ENCODE assay signal across 18 cellular contexts in the genomic region with DNA sequence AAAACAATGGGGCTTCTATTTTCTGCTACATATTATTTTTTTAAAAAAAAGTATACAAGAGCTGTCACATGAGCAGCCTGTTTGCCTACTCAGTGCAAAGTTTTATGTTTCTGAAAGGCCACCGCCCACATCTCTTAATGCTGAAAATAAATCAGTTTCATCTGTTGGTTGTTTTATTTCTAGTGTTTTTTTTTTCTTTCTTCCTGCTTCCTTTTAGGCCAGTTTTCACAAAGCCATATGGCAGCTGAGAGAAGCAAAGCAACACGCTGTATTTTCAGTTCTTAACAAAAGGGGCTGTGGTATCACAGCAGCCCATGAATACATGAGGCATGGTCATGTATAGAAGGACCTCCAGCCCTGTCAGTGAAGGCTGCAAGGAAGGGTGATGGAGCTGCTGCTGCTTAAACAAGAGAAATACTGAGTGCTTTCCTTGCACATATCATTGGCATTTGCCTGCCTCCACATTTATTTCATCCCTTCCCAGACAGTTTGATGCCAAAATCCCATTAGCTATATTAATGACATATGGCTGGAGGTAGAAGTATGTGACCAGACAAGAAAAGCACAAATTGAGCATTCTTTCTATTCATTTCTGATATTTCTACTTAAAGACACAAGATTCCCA.
DNase-seq lines count a peak whose midpoint lies in the region; ATAC-seq, FAIRE-seq and TF ChIP-seq lines count a peak whose summit lies in the region.
"Had no signal": no experiment of that assay in that cellular context is flagged by ENCODE, and none has a peak within 500 bp of the region (broad histone marks: within the 10 kb centered on the region; RNA-seq: fewer than 3 reads in every experiment).

No MANE protein-coding gene starts in this region.

- no peak overlapping the region for H2AFZ ChIP-seq in GM23338

- H3F3A ChIP-seq in GM23338 (replicated peaks; ENCODE audit: low read depth): no peaks in the 10 kb centered on the region

- H3K4me1 ChIP-seq in thoracic aorta (ENCODE audit: control insufficient read depth in 1 of 2, low read depth in 2 of 2) (peaks cover 10 to 13% of the 10 kb centered on the region in 2 donors), GM23338 (ENCODE audit: insufficient read depth) (peaks cover 3% of the 10 kb centered on the region; the same call in 1 of the 2 replicates)

- no peak for TF ChIP-seq POLR2A in H54 (IDR thresholded peaks at IDR 0.05; ENCODE audit: low read depth, low read length)

- H3K36me3 Mint-ChIP-seq in glutamatergic neuron (ENCODE audit: unreplicated experiment) (peaks cover 4% of the 10 kb centered on the region), GM23338 (ENCODE audit: low read depth) (no peaks in the 10 kb centered on the region; the same call in 2 of the 3 replicates)
- H3K36me3 Mint-ChIP-seq: IgD-negative memory B cell had no signal

- H3K4me2 ChIP-seq in GM23338: no peak overlapping the region

- H3K36me3 ChIP-seq in thoracic aorta (no peaks in the 10 kb centered on the region), GM23338 (ENCODE audit: insufficient read depth) (no peaks in the 10 kb centered on the region)
- H3K36me3 ChIP-seq: gastroesophageal sphincter, transverse colon had no signal

- peak overlapping the region; percentile 18 for H3K27ac Mint-ChIP-seq in glutamatergic neuron (ENCODE audit: unreplicated experiment)
- H3K27ac Mint-ChIP-seq in GM23338: no peak overlapping the region
- H3K27ac Mint-ChIP-seq: IgD-negative memory B cell had no signal

- H3K27me3 Mint-ChIP-seq in glutamatergic neuron (ENCODE audit: unreplicated experiment) (peaks cover 4% of the 10 kb centered on the region), GM23338 (ENCODE audit: insufficient read depth, low read depth, poor library complexity) (no peaks in the 10 kb centered on the region)
- H3K27me3 Mint-ChIP-seq: IgD-negative memory B cell had no signal

- H3K9me2 ChIP-seq in GM23338 (ENCODE audit: insufficient read depth): no peaks in the 10 kb centered on the region

- H4K20me1 ChIP-seq in GM23338 (replicated peaks; ENCODE audit: insufficient read depth): no peaks in the 10 kb centered on the region

- DNase-seq in HFF-Myc (ENCODE audit: extremely low read depth, low read depth): peak; percentile 86
- DNase-seq in glutamatergic neuron: no peak
- no peak for DNase-seq in thoracic aorta (ENCODE audit: low spot score)
- no peak for DNase-seq in NCI-H510A (lab: John Stamatoyannopoulos, UW)
- no peak for DNase-seq in GM23338 (ENCODE audit: low spot score)
- DNase-seq in H54 (ENCODE audit: insufficient read length, low spot score): no peak
- DNase-seq: activated gamma-delta T cell; GDM1; NCI-H1092 treated with DMSO at 0.1 percent for 48 hours; NCI-H345; stimulated activated CD4-positive, alpha-beta T cell treated with anti-CD3 and anti-CD28 coated beads, Interleukin-1b, Interleukin-23, amount 100 ng/mL, for 48 hours; transverse colon had no signal

- H3K27ac ChIP-seq in thoracic aorta (no peak overlapping the region), GM23338 (ENCODE audit: low read depth) (no peak overlapping the region)
- H3K27ac ChIP-seq: transverse colon had no signal

- FAIRE-seq in H54 (lab: Jason Lieb, UNC): no peak
- FAIRE-seq: astrocyte, islet of Langerhans had no signal

- no peaks in the 10 kb centered on the region for H3K9me3 ChIP-seq in thoracic aorta
- H3K9me3 ChIP-seq: gastroesophageal sphincter, transverse colon had no signal

- H3K4me1 Mint-ChIP-seq in glutamatergic neuron (ENCODE audit: low read depth, unreplicated experiment) (peaks cover 17% of the 10 kb centered on the region), GM23338 (no peaks in the 10 kb centered on the region)
- H3K4me1 Mint-ChIP-seq: IgD-negative memory B cell had no signal

- H3K4me3 ChIP-seq in HFF-Myc (replicated peaks; ENCODE audit: low read depth, low read length): peak overlapping the region; percentile 2; the same call in 1 of the 2 replicates
- peak overlapping the region; percentile 9 for H3K4me3 ChIP-seq in thoracic aorta
- H3K4me3 ChIP-seq in GM23338: no peak overlapping the region
- H3K4me3 ChIP-seq: gastroesophageal sphincter, transverse colon had no signal

- peaks cover 9% of the 10 kb centered on the region for H3K9me3 Mint-ChIP-seq in glutamatergic neuron (ENCODE audit: unreplicated experiment)
- H3K9me3 Mint-ChIP-seq in GM23338: peaks cover 3% of the 10 kb centered on the region; the same call in 2 of the 3 replicates

- no peaks in the 10 kb centered on the region for H3K79me2 ChIP-seq in GM23338 (replicated peaks; ENCODE audit: insufficient read depth)

- TF ChIP-seq CTCF in HFF-Myc (IDR thresholded peaks at IDR 0.05; ENCODE audit: low read depth, low read length, missing control alignments) (no peak), glutamatergic neuron (IDR thresholded peaks at IDR 0.05; ENCODE audit: partially characterized antibody, unreplicated experiment) (no peak), thoracic aorta (IDR thresholded peaks at IDR 0.05) (no peak), GM23338 (conservative IDR thresholded peaks at IDR 0.05; ENCODE audit: low read depth in 2 of 2) (no peak)

- ATAC-seq in SK-N-SH treated with all-trans-retinoic acid at 6 μM for 48 hours (peak; percentile 91), thoracic aorta (ENCODE audit: insufficient number of reproducible peaks, low FRiP score, low read depth) (no peak), GM19467 (IDR thresholded peaks at IDR 0.05; ENCODE audit: unreplicated experiment) (no peak), GM23338 (no peak)
- ATAC-seq: gastroesophageal sphincter had no signal

- no peak overlapping the region for H3K4me3 Mint-ChIP-seq in glutamatergic neuron (ENCODE audit: unreplicated experiment)
- H3K4me3 Mint-ChIP-seq in GM23338: no peak overlapping the region
- H3K4me3 Mint-ChIP-seq: IgD-negative memory B cell had no signal

- H3K27me3 ChIP-seq in thoracic aorta (replicated peaks; ENCODE audit: insufficient read depth) (no peaks in the 10 kb centered on the region), GM23338 (ENCODE audit: insufficient read depth) (no peaks in the 10 kb centered on the region)
- H3K27me3 ChIP-seq: gastroesophageal sphincter, transverse colon had no signal

TF ChIP-seq in SK-N-SH treated with all-trans-retinoic acid at 6 μM for 48 hours, 23 proteins besides CTCF, POLR2A, EP300 and RAD21:
- TF ChIP-seq ISL1 (CRISPR knock-in tag; IDR thresholded peaks at IDR 0.05) (peak; percentile 84), CSRNP3 (CRISPR knock-in tag; IDR thresholded peaks at IDR 0.05) (no peak)

TF ChIP-seq in GM23338, 12 proteins besides CTCF, POLR2A, EP300 and RAD21 (continues in another document):
- TF ChIP-seq EZH2phosphoT487 (IDR thresholded peaks at IDR 0.05; ENCODE audit: unreplicated experiment): no peak
- TF ChIP-seq EZH2 (IDR thresholded peaks at IDR 0.05; ENCODE audit: low read depth, unreplicated experiment): no peak
- TF ChIP-seq, protein P1, sequence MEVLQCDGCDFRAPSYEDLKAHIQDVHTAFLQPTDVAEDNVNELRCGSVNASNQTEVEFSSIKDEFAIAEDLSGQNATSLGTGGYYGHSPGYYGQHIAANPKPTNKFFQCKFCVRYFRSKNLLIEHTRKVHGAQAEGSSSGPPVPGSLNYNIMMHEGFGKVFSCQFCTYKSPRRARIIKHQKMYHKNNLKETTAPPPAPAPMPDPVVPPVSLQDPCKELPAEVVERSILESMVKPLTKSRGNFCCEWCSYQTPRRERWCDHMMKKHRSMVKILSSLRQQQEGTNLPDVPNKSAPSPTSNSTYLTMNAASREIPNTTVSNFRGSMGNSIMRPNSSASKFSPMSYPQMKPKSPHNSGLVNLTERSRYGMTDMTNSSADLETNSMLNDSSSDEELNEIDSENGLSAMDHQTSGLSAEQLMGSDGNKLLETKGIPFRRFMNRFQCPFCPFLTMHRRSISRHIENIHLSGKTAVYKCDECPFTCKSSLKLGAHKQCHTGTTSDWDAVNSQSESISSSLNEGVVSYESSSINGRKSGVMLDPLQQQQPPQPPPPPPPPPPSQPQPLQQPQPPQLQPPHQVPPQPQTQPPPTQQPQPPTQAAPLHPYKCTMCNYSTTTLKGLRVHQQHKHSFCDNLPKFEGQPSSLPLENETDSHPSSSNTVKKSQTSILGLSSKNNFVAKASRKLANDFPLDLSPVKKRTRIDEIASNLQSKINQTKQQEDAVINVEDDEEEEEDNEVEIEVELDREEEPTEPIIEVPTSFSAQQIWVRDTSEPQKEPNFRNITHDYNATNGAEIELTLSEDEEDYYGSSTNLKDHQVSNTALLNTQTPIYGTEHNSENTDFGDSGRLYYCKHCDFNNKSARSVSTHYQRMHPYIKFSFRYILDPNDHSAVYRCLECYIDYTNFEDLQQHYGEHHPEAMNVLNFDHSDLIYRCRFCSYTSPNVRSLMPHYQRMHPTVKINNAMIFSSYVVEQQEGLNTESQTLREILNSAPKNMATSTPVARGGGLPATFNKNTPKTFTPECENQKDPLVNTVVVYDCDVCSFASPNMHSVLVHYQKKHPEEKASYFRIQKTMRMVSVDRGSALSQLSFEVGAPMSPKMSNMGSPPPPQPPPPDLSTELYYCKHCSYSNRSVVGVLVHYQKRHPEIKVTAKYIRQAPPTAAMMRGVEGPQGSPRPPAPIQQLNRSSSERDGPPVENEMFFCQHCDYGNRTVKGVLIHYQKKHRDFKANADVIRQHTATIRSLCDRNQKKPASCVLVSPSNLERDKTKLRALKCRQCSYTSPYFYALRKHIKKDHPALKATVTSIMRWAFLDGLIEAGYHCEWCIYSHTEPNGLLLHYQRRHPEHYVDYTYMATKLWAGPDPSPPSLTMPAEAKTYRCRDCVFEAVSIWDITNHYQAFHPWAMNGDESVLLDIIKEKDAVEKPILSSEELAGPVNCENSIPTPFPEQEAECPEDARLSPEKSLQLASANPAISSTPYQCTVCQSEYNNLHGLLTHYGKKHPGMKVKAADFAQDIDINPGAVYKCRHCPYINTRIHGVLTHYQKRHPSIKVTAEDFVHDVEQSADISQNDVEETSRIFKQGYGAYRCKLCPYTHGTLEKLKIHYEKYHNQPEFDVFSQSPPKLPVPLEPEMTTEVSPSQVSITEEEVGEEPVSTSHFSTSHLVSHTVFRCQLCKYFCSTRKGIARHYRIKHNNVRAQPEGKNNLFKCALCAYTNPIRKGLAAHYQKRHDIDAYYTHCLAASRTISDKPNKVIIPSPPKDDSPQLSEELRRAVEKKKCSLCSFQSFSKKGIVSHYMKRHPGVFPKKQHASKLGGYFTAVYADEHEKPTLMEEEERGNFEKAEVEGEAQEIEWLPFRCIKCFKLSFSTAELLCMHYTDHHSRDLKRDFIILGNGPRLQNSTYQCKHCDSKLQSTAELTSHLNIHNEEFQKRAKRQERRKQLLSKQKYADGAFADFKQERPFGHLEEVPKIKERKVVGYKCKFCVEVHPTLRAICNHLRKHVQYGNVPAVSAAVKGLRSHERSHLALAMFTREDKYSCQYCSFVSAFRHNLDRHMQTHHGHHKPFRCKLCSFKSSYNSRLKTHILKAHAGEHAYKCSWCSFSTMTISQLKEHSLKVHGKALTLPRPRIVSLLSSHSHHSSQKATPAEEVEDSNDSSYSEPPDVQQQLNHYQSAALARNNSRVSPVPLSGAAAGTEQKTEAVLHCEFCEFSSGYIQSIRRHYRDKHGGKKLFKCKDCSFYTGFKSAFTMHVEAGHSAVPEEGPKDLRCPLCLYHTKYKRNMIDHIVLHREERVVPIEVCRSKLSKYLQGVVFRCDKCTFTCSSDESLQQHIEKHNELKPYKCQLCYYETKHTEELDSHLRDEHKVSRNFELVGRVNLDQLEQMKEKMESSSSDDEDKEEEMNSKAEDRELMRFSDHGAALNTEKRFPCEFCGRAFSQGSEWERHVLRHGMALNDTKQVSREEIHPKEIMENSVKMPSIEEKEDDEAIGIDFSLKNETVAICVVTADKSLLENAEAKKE (CRISPR knock-in tag; IDR thresholded peaks at IDR 0.05): no peak
